In genomic region chr10:114526497-114527238, GRCh38 we compare ENCODE assay signal across 8 cellular contexts.
A peak's percentile ranks its signal among the peaks of the same experiment; 100 is the strongest.
DNase-seq lines count a peak whose midpoint lies in the region; ATAC-seq and TF ChIP-seq lines count a peak whose summit lies in the region.

No MANE protein-coding gene starts in this region.

- no peaks in the 10 kb centered on the region for H3K9me3 ChIP-seq in CD4-positive, alpha-beta memory T cell (ENCODE audit: control insufficient read depth in 1 of 2, low read length in 2 of 2)

- TF ChIP-seq CTCF in fibroblast of mammary gland (conservative IDR thresholded peaks at IDR 0.05; ENCODE audit: control insufficient read depth, insufficient read depth, low read depth, low read length) = no peak
- no peak for TF ChIP-seq CTCF in nephron progenitor cell (IDR thresholded peaks at IDR 0.05)

- intact Hi-C loops in CD4-positive, alpha-beta memory T cell (cut with micrococcal nuclease) = loop anchor here (1.0 to 2.0 kb wide), 5 partner anchors 15 to 565 kb away; partner anchors contain the start of genes CCDC186 and TRUB1

- H3K4me3 Mint-ChIP-seq in CD4-positive, alpha-beta memory T cell = peak overlapping the region; percentile 90 to 99 (median 96)
- H3K4me3 Mint-ChIP-seq in nephron progenitor cell = peak overlapping the region; percentile 94
- peak overlapping the region; percentile 87 for H3K4me3 Mint-ChIP-seq in stimulated activated naive CD8-positive, alpha-beta T cell treated with anti-CD3 and anti-CD28 coated beads, Interleukin-15, Interleukin-2, amounts not matched to agents 100 ng/mL and 50 ng/mL, for 24 hours

- ATAC-seq in GM19455 (IDR thresholded peaks at IDR 0.05; ENCODE audit: unreplicated experiment) (peak; percentile 97), HG03575 (IDR thresholded peaks at IDR 0.05; ENCODE audit: extremely low read depth, insufficient number of reproducible peaks, low FRiP score, unreplicated experiment) (peak; percentile 81)

- peak; percentile 90 to 96 (median 94) for DNase-seq in CD4-positive, alpha-beta memory T cell
- DNase-seq in NOMO-1 treated with dmso at 0.1 percent for 144 hours (lab: John Stamatoyannopoulos, UW; ENCODE audit: unreplicated experiment) (peak; percentile 69), fibroblast of mammary gland (ENCODE audit: low read depth) (peak; percentile 70), nephron progenitor cell (peak; percentile 73)
- DNase-seq in activated T-cell treated with anti-CD3 and anti-CD28 coated beads, Interleukin-2, amount 50 U/mL, for 48 hours = peak; percentile 88 to 90

- no peaks in the 10 kb centered on the region for H3K9me3 Mint-ChIP-seq in CD4-positive, alpha-beta memory T cell
- H3K9me3 Mint-ChIP-seq in nephron progenitor cell = no peaks in the 10 kb centered on the region
- H3K9me3 Mint-ChIP-seq in stimulated activated naive CD8-positive, alpha-beta T cell treated with anti-CD3 and anti-CD28 coated beads, Interleukin-15, Interleukin-2, amounts not matched to agents 100 ng/mL and 50 ng/mL, for 24 hours = no peaks in the 10 kb centered on the region

- H3K36me3 ChIP-seq in CD4-positive, alpha-beta memory T cell (ENCODE audit: insufficient read depth, low read length) = no peaks in the 10 kb centered on the region

- H3K4me1 ChIP-seq in CD4-positive, alpha-beta memory T cell (ENCODE audit: insufficient read depth, low read length) = peaks cover 55% of the 10 kb centered on the region

- POLR2A ChIA-PET in CD4-positive, alpha-beta memory T cell (lab: Charles Lee; ENCODE audit: partially characterized antibody) = interaction anchor here (0.6 to 17.9 kb wide), 27 partner anchors 8 to 566 kb away, joined by 3 to 459 read pairs (median 4); partner anchors contain the start of genes CCDC186, FHIP2A and TRUB1

- CTCF ChIA-PET in CD4-positive, alpha-beta memory T cell (lab: Charles Lee; ENCODE audit: partially characterized antibody) = interaction anchor here (0.9 to 7.4 kb wide), 10 partner anchors 10 to 223 kb away, joined by 3 to 175 read pairs (median 7); no protein-coding TSS in a partner anchor

- peak overlapping the region; percentile 94 to 100 (median 99) for H3K27ac Mint-ChIP-seq in CD4-positive, alpha-beta memory T cell
- peak overlapping the region; percentile 99 for H3K27ac Mint-ChIP-seq in nephron progenitor cell
- peak overlapping the region; percentile 94 for H3K27ac Mint-ChIP-seq in stimulated activated naive CD8-positive, alpha-beta T cell treated with anti-CD3 and anti-CD28 coated beads, Interleukin-15, Interleukin-2, amounts not matched to agents 100 ng/mL and 50 ng/mL, for 24 hours

- H3K27me3 Mint-ChIP-seq in CD4-positive, alpha-beta memory T cell = no peaks in the 10 kb centered on the region
- H3K27me3 Mint-ChIP-seq in nephron progenitor cell (ENCODE audit: low read depth, poor library complexity) = peaks cover 3% of the 10 kb centered on the region
- no peaks in the 10 kb centered on the region for H3K27me3 Mint-ChIP-seq in stimulated activated naive CD8-positive, alpha-beta T cell treated with anti-CD3 and anti-CD28 coated beads, Interleukin-15, Interleukin-2, amounts not matched to agents 100 ng/mL and 50 ng/mL, for 24 hours

- H3K36me3 Mint-ChIP-seq in CD4-positive, alpha-beta memory T cell = peaks cover 3 to 15% of the 10 kb centered on the region in 2 donors
- no peaks in the 10 kb centered on the region for H3K36me3 Mint-ChIP-seq in nephron progenitor cell (ENCODE audit: low read depth)
- H3K36me3 Mint-ChIP-seq in stimulated activated naive CD8-positive, alpha-beta T cell treated with anti-CD3 and anti-CD28 coated beads, Interleukin-15, Interleukin-2, amounts not matched to agents 100 ng/mL and 50 ng/mL, for 24 hours (ENCODE audit: low read depth) = peaks cover 9% of the 10 kb centered on the region

- H3K4me3 ChIP-seq in CD4-positive, alpha-beta memory T cell (ENCODE audit: low read length in 2 of 2) = peak overlapping the region; percentile 78 to 82
- H3K4me3 ChIP-seq in fibroblast of mammary gland (ENCODE audit: control insufficient read depth, low read depth, low read length) = peak overlapping the region; percentile 26

- H3K27me3 ChIP-seq in CD4-positive, alpha-beta memory T cell (ENCODE audit: insufficient read depth, low read length) = no peaks in the 10 kb centered on the region

- H3K27ac ChIP-seq in CD4-positive, alpha-beta memory T cell (ENCODE audit: low read depth, low read length) = peak overlapping the region; percentile 80

- H3K4me1 Mint-ChIP-seq in CD4-positive, alpha-beta memory T cell = peaks cover 32 to 68% (median 53%) of the 10 kb centered on the region in 4 donors
- peaks cover 57% of the 10 kb centered on the region for H3K4me1 Mint-ChIP-seq in nephron progenitor cell
- peaks cover 67% of the 10 kb centered on the region for H3K4me1 Mint-ChIP-seq in stimulated activated naive CD8-positive, alpha-beta T cell treated with anti-CD3 and anti-CD28 coated beads, Interleukin-15, Interleukin-2, amounts not matched to agents 100 ng/mL and 50 ng/mL, for 24 hours (ENCODE audit: low read depth)

Comparison
In these comparisons a context has a peak if more than half of its experiments do, and no peak if none do; other contexts are left out.
1. Peak in every context shown above with its lines: DNase-seq, ATAC-seq, H3K4me3 ChIP-seq and H3K27ac ChIP-seq.